Comparison of ENCODE assay signal across 8 cellular contexts in genomic region chr17:17824780-17825614, GRCh38. TPM values are rescaled to one million over a fixed set of nuclear protein-coding genes. Genes with fewer than 3 reads are reported as not detected.
A peak's percentile ranks its signal among the peaks of the same experiment; 100 is the strongest.
DNase-seq lines count a peak whose midpoint lies in the region; ATAC-seq and TF ChIP-seq lines count a peak whose summit lies in the region.

No MANE protein-coding gene starts in this region.

- ATAC-seq in left lobe of liver: peak; percentile 6
- no peak for ATAC-seq in HG03442 (IDR thresholded peaks at IDR 0.05; ENCODE audit: unreplicated experiment)

- peaks cover 5 to 80% (median 47%) of the 10 kb centered on the region in 4 donors for H3K4me1 ChIP-seq in tibial artery

- H3K27ac ChIP-seq in tibial artery: peak overlapping the region; percentile 78 to 92

- H3K36me3 Mint-ChIP-seq in activated CD4-positive, alpha-beta T cell treated with anti-CD3 and anti-CD28 coated beads, Interleukin-2, amount 10 ng/mL, durations not matched to agents 24 days and 14 days (ENCODE audit: low read depth): peaks cover 21% of the 10 kb centered on the region
- no peaks in the 10 kb centered on the region for H3K36me3 Mint-ChIP-seq in activated naive CD8-positive, alpha-beta T cell

- H3K4me3 ChIP-seq in tibial artery: peak overlapping the region in 1 of 2 donors; percentile 64

- no peak for TF ChIP-seq CTCF in tibial artery (IDR thresholded peaks at IDR 0.05)

- H3K4me1 Mint-ChIP-seq in activated CD4-positive, alpha-beta T cell treated with anti-CD3 and anti-CD28 coated beads, Interleukin-2, amount 10 ng/mL, durations not matched to agents 24 days and 14 days: peaks cover 82% of the 10 kb centered on the region
- H3K4me1 Mint-ChIP-seq in activated naive CD8-positive, alpha-beta T cell (ENCODE audit: low read depth): peaks cover 83% of the 10 kb centered on the region

- H3K4me3 Mint-ChIP-seq in activated CD4-positive, alpha-beta T cell treated with anti-CD3 and anti-CD28 coated beads, Interleukin-2, amount 10 ng/mL, durations not matched to agents 24 days and 14 days: peak overlapping the region; percentile 78
- H3K4me3 Mint-ChIP-seq in activated naive CD8-positive, alpha-beta T cell: peak overlapping the region; percentile 81

- H3K27ac Mint-ChIP-seq in activated CD4-positive, alpha-beta T cell treated with anti-CD3 and anti-CD28 coated beads, Interleukin-2, amount 10 ng/mL, durations not matched to agents 24 days and 14 days: peak overlapping the region; percentile 95
- H3K27ac Mint-ChIP-seq in activated naive CD8-positive, alpha-beta T cell: peak overlapping the region; percentile 82

- H3K36me3 ChIP-seq in tibial artery: peaks cover under 1 to 15% (median 2%) of the 10 kb centered on the region in 3 donors

- peak; percentile 72 for DNase-seq in activated CD4-positive, alpha-beta T cell treated with anti-CD3 and anti-CD28 coated beads, Interleukin-2, amount 10 ng/mL, durations not matched to agents 24 days and 14 days
- DNase-seq in activated CD4-positive, alpha-beta T cell treated with anti-CD3 and anti-CD28 coated beads, Interleukin-2, amount 50 U/mL, for 1 hour: no peak
- DNase-seq in left lobe of liver (ENCODE audit: low spot score) (no peak), tibial artery (peak; percentile 73 to 92), NCI-H524 treated with DMSO at 0.1 percent for 48 hours (lab: John Stamatoyannopoulos, UW) (no peak), NCI-H2196 treated with DMSO at 0.1 percent for 48 hours (lab: John Stamatoyannopoulos, UW; ENCODE audit: unreplicated experiment) (no peak)

- H3K27me3 ChIP-seq in tibial artery: no peaks in the 10 kb centered on the region

- no peaks in the 10 kb centered on the region for H3K27me3 Mint-ChIP-seq in activated CD4-positive, alpha-beta T cell treated with anti-CD3 and anti-CD28 coated beads, Interleukin-2, amount 10 ng/mL, durations not matched to agents 24 days and 14 days
- H3K27me3 Mint-ChIP-seq in activated naive CD8-positive, alpha-beta T cell: no peaks in the 10 kb centered on the region

- intact Hi-C loops in activated CD4-positive, alpha-beta T cell treated with anti-CD3 and anti-CD28 coated beads, Interleukin-2, amount 10 ng/mL, durations not matched to agents 24 days and 14 days (cut with micrococcal nuclease): loop anchor here (2.0 to 5.0 kb wide), 3 partner anchors 32 to 212 kb away; partner anchors contain the start of genes ATPAF2 and GID4
- intact Hi-C loops in tibial artery (cut with DNase I; ENCODE audit: low total_unique reads): loop anchor here (5.0 kb wide), 1 partner anchor 1682 kb away; no protein-coding TSS in a partner anchor

- H3K9me3 ChIP-seq in tibial artery: no peaks in the 10 kb centered on the region

- H3K9me3 Mint-ChIP-seq in activated CD4-positive, alpha-beta T cell treated with anti-CD3 and anti-CD28 coated beads, Interleukin-2, amount 10 ng/mL, durations not matched to agents 24 days and 14 days: no peaks in the 10 kb centered on the region
- no peaks in the 10 kb centered on the region for H3K9me3 Mint-ChIP-seq in activated naive CD8-positive, alpha-beta T cell (ENCODE audit: low read depth)

RNA-seq across cellular contexts. Expression of gene SREBF1, which starts 11.8 kb away (rescaled TPM):
- 154 and 171 TPM in 2 replicates for total RNA-seq in activated CD4-positive, alpha-beta T cell treated with anti-CD3 and anti-CD28 coated beads, Interleukin-2, amount 10 ng/mL, durations not matched to agents 24 days and 14 days
- 220 TPM for total RNA-seq in left lobe of liver

Comparison
In these comparisons a context has a peak if more than half of its experiments do, and no peak if none do; other contexts are left out.
1. DNase-seq: peak in activated CD4-positive, alpha-beta T cell treated with anti-CD3 and anti-CD28 coated beads, Interleukin-2, amount 10 ng/mL, durations not matched to agents 24 days and 14 days (single experiment) and tibial artery (2 of 2); none in activated CD4-positive, alpha-beta T cell treated with anti-CD3 and anti-CD28 coated beads, Interleukin-2, amount 50 U/mL, for 1 hour (single experiment), left lobe of liver (single experiment), NCI-H524 treated with DMSO at 0.1 percent for 48 hours (single experiment) and NCI-H2196 treated with DMSO at 0.1 percent for 48 hours (single experiment).